In the genomic region with DNA sequence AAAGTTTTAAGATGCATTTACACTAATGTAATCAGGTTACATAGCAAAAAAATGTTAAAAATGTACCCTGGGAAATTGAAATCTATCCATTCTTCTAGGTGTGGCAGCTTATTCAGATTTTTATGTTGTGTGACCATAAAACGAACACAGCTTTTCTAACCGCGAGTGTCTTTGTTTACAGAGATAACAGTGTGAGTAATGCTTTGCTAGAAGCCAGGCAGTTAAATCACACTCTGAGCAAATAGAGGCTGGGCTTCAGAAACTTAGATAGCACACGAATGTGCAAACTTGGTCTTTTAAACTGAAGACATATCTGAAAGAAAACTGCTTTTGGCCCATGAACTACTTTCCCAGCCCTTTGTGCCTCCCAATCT, we compare ENCODE assay signal across 8 cellular contexts.
DNase-seq lines count a peak whose midpoint lies in the region; ATAC-seq and TF ChIP-seq lines count a peak whose summit lies in the region.

No MANE protein-coding gene starts in this region.

- H3K79me2 ChIP-seq in OCI-LY1 (ENCODE audit: insufficient read depth, low read length) (no peaks in the 10 kb centered on the region; the same call in 1 of the 2 replicates), Karpas-422 (ENCODE audit: low read length) (no peaks in the 10 kb centered on the region)

- peak; percentile 34 for DNase-seq in NCI-H1092 treated with DMSO at 0.1 percent for 48 hours (lab: John Stamatoyannopoulos, UW)
- no peak for DNase-seq in NCI-H1092 (lab: John Stamatoyannopoulos, UW)
- no peak for DNase-seq in coronary artery (ENCODE audit: low spot score)
- DNase-seq in myocyte (ENCODE audit: low read depth) = peak; percentile 47
- no peak for DNase-seq in NCI-H1694 treated with DMSO at 0.1 percent for 48 hours (lab: John Stamatoyannopoulos, UW)
- DNase-seq in Karpas-422 = no peak

- peak overlapping the region; percentile 90 for H3K27ac ChIP-seq in OCI-LY1 (ENCODE audit: low read depth, low read length, poor library complexity, severe bottlenecking)
- H3K27ac ChIP-seq in coronary artery = peak overlapping the region; percentile 73 to 86
- H3K27ac ChIP-seq in Karpas-422 (ENCODE audit: low read length) = no peak overlapping the region

- H3F3A ChIP-seq in OCI-LY1 (ENCODE audit: insufficient read depth, low read length) = no peaks in the 10 kb centered on the region; the same call in 1 of the 2 replicates

- no peaks in the 10 kb centered on the region for H3K27me3 ChIP-seq in OCI-LY1 (ENCODE audit: insufficient read depth, low read length)
- no peaks in the 10 kb centered on the region for H3K27me3 ChIP-seq in Karpas-422 (ENCODE audit: low read length)

- H2AFZ ChIP-seq in OCI-LY1 (ENCODE audit: low read length) (no peak overlapping the region), Karpas-422 (ENCODE audit: low read length) (no peak overlapping the region)

- H3K9me3 ChIP-seq in OCI-LY1 (ENCODE audit: low read length) = no peaks in the 10 kb centered on the region
- H3K9me3 ChIP-seq in Karpas-422 (ENCODE audit: low read length) = no peaks in the 10 kb centered on the region

- H3K9ac ChIP-seq in OCI-LY1 (ENCODE audit: low read length) (peak overlapping the region; percentile 22; the same call in 1 of the 2 replicates), Karpas-422 (ENCODE audit: low read length) (no peak overlapping the region)

- peak overlapping the region; percentile 52; the same call in 1 of the 2 replicates for H3K4me2 ChIP-seq in OCI-LY1 (ENCODE audit: low read length)
- H3K4me2 ChIP-seq in Karpas-422 (ENCODE audit: low read depth, low read length, poor library complexity, severe bottlenecking) = no peak overlapping the region

- H3K9me2 ChIP-seq in OCI-LY1 (ENCODE audit: low read depth, low read length) (no peaks in the 10 kb centered on the region), Karpas-422 (replicated peaks; ENCODE audit: insufficient read depth, low read length) (no peaks in the 10 kb centered on the region)

- H4K20me1 ChIP-seq in OCI-LY1 (ENCODE audit: insufficient read depth, low read length) = no peaks in the 10 kb centered on the region
- H4K20me1 ChIP-seq in Karpas-422 (ENCODE audit: insufficient read depth, low read depth, low read length) = no peaks in the 10 kb centered on the region

- no peaks in the 10 kb centered on the region for H3K36me3 ChIP-seq in OCI-LY1 (ENCODE audit: insufficient read depth, low read length)
- H3K36me3 ChIP-seq in Karpas-422 (ENCODE audit: insufficient read depth, low read length) = no peaks in the 10 kb centered on the region

- no peak for ATAC-seq in GM19395 (IDR thresholded peaks at IDR 0.05; ENCODE audit: unreplicated experiment)

- H3K4me1 ChIP-seq in OCI-LY1 (ENCODE audit: insufficient read depth, low read length, severe bottlenecking) = peaks cover 77% of the 10 kb centered on the region
- H3K4me1 ChIP-seq in Karpas-422 (ENCODE audit: low read length) = peaks cover 12% of the 10 kb centered on the region

- no peak overlapping the region for H3K4me3 ChIP-seq in OCI-LY1 (ENCODE audit: low read depth, low read length, poor library complexity, severe bottlenecking)
- H3K4me3 ChIP-seq in coronary artery = peak overlapping the region; percentile 8
- no peak overlapping the region for H3K4me3 ChIP-seq in Karpas-422 (ENCODE audit: low read length)

- no peak for TF ChIP-seq CTCF in OCI-LY1 (IDR thresholded peaks at IDR 0.05; ENCODE audit: low read length)
- no peak for TF ChIP-seq CTCF in coronary artery (IDR thresholded peaks at IDR 0.05)

Comparison
In these comparisons a context has a peak if more than half of its experiments do, and no peak if none do; other contexts are left out.
1. DNase-seq: peak in NCI-H1092 treated with DMSO at 0.1 percent for 48 hours (single experiment) and myocyte (single experiment); none in NCI-H1092 (single experiment), coronary artery (single experiment), NCI-H1694 treated with DMSO at 0.1 percent for 48 hours (single experiment) and Karpas-422 (single experiment).